In the genomic region with DNA sequence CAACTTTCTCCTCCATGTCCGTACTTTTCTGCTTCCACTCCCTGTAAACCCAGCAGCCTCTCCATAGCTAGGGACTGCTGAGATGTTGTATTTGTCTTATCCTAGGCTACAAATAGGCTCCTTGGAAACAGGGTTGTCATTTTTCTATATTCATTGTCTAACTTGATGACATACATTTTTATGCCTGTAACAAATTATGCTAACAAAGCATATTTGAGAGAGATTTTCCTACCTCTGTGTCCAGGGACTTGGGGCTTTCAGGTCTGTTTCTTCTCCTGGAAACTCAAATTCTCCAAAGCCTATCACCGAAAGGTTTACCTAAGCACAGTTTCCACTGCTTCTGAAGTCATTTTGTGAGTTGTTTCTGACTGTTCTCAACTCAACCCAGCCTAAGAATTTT, we compare ENCODE assay signal across 21 cellular contexts.
DNase-seq lines count a peak whose midpoint lies in the region; ATAC-seq, FAIRE-seq and TF ChIP-seq lines count a peak whose summit lies in the region.
"Had no signal": no experiment of that assay in that cellular context is flagged by ENCODE, and none has a peak within 500 bp of the region (broad histone marks: within the 10 kb centered on the region; RNA-seq: fewer than 3 reads in every experiment).

No MANE protein-coding gene starts in this region.

- no peak overlapping the region for H2BK20ac ChIP-seq in H9 (ENCODE audit: low read depth, low read length, poor library complexity, severe bottlenecking)

- intact Hi-C loops in HepG2 (cut with micrococcal nuclease; ENCODE audit: unreplicated experiment) (no loop called here), right lobe of liver (cut with DNase I) (no loop called here), K562 (cut with micrococcal nuclease) (no loop called here)

- H3K4me3 ChIP-seq in HepG2 (replicated peaks in 1 of 3; ENCODE audit: insufficient read depth in 1 of 3, low read depth in 2 of 3, low read length in 3 of 3) (no peak overlapping the region), right lobe of liver (no peak overlapping the region), K562 (no peak overlapping the region)
- H3K4me3 ChIP-seq: BLaER1 had no signal

- TF ChIP-seq POLR2A in HepG2 (IDR thresholded peaks at IDR 0.05; ENCODE audit: insufficient read depth in 1 of 2, low read depth in 2 of 2, low read length in 2 of 2) (no peak), right lobe of liver (IDR thresholded peaks at IDR 0.05) (no peak), K562 (conservative IDR thresholded peaks at IDR 0.05) (no peak)

- H2AFZ ChIP-seq in HepG2 (ENCODE audit: low read length): no peak overlapping the region
- H2AFZ ChIP-seq in H9 (ENCODE audit: low read length): no peak overlapping the region
- no peak overlapping the region for H2AFZ ChIP-seq in K562 (ENCODE audit: low read depth, low read length)

- BruUV-seq in HepG2 (replicated peaks; lab: Mats Ljungman, UMichigan) (no TSS peak), K562 (replicated peaks; lab: Mats Ljungman, UMichigan) (no TSS peak)

- no peaks in the 10 kb centered on the region for H3K79me1 ChIP-seq in H9 (ENCODE audit: insufficient read depth, low read depth, low read length, poor library complexity, severe bottlenecking)

- TF ChIP-seq EP300 in HepG2 (IDR thresholded peaks at IDR 0.05; ENCODE audit: low read depth in 2 of 2, low read length in 2 of 2): no peak
- TF ChIP-seq EP300 in HepG2 (CRISPR knock-in tag; IDR thresholded peaks at IDR 0.05; ENCODE audit: borderline replicate concordance): no peak
- TF ChIP-seq EP300 in K562 (IDR thresholded peaks at IDR 0.05; ENCODE audit: low read length): no peak

- in situ Hi-C loops in HepG2 (cut with HindIII; ENCODE audit: extremely low pct_ligation_motif_present, low pct_unique_long_range_greater_than_20kb) (no loop called here), K562 (cut with MboI) (no loop called here)

- H2AK5ac ChIP-seq in H9 (ENCODE audit: insufficient read length, low read length): no peak overlapping the region

- CTCF ChIA-PET in HepG2 (lab: Yijun Ruan, JAX; ENCODE audit: low intra/inter-chr PET ratio, low total read pairs): no interaction called here
- CTCF ChIA-PET in K562 (lab: Yijun Ruan, JAX; ENCODE audit: low intra/inter-chr PET ratio): no interaction called here

- H3K4me2 ChIP-seq in HepG2 (ENCODE audit: low read depth, low read length) (no peak overlapping the region), H9 (ENCODE audit: insufficient read depth, insufficient read length, low read length) (no peak overlapping the region), K562 (ENCODE audit: insufficient read depth, low read length) (no peak overlapping the region)
- H3K4me2 ChIP-seq: BLaER1 had no signal

- H3K9me1 ChIP-seq in K562 (ENCODE audit: control insufficient read depth, insufficient read depth, low read length): no peaks in the 10 kb centered on the region

- DNase-seq in HepG2 (ENCODE audit: low spot score) (no peak), right lobe of liver (no peak), H9 (no peak), K562 (ENCODE audit: extremely low read depth in 1 of 4, low spot score in 3 of 4) (no peak), left lobe of liver (ENCODE audit: low spot score) (no peak), NCI-H446 treated with DMSO at 0.1 percent for 48 hours (lab: John Stamatoyannopoulos, UW) (no peak)
- DNase-seq: ACHN; BE2C; C1 segment of cervical spinal cord; CD4-positive, alpha-beta memory T cell; CD4-positive, CD25-positive, alpha-beta regulatory T cell; CD8-positive, alpha-beta memory T cell; COR-L47; DMS79 treated with DMSO at 0.1 percent for 48 hours; GF-D8 had no signal

- H3K36me3 Mint-ChIP-seq in H9 (ENCODE audit: insufficient read depth in 1 of 3, low read depth in 3 of 3): no peaks in the 10 kb centered on the region
- H3K36me3 Mint-ChIP-seq: CD14-positive monocyte; CD4-positive, alpha-beta memory T cell; CD4-positive, CD25-positive, alpha-beta regulatory T cell had no signal

- no peak overlapping the region for H2BK5ac ChIP-seq in H9 (ENCODE audit: insufficient read length, low read length)

- TF ChIP-seq CTCF in HepG2 (CRISPR knock-in tag; IDR thresholded peaks at IDR 0.05) (no peak), right lobe of liver (IDR thresholded peaks at IDR 0.05) (no peak), H9 (conservative IDR thresholded peaks at IDR 0.05) (no peak), K562 (IDR thresholded peaks at IDR 0.05 in 2 of 3, conservative IDR thresholded peaks at IDR 0.05 in 1 of 3; ENCODE audit: insufficient read depth in 2 of 3, low read depth in 1 of 3, low read length in 3 of 3) (no peak)

- H3K14ac ChIP-seq in H9 (ENCODE audit: insufficient read depth, low read length): no peak overlapping the region

- FAIRE-seq in HepG2 (lab: Jason Lieb, UNC): no peak
- FAIRE-seq in K562 (lab: Jason Lieb, UNC): no peak
- FAIRE-seq: G401.6, GM12891, GM19239 had no signal

- H3K27ac ChIP-seq in HepG2 (ENCODE audit: extremely low read length, insufficient read depth, low read length): no peak overlapping the region
- H3K27ac ChIP-seq in right lobe of liver: no peak overlapping the region
- H3K27ac ChIP-seq in H9 (ENCODE audit: insufficient read length, low read depth, low read length): no peak overlapping the region
- no peak overlapping the region for H3K27ac ChIP-seq in K562 (ENCODE audit: extremely low read depth, low read depth, low read length)
- H3K27ac ChIP-seq: 22Rv1, BLaER1 had no signal

- H3K23me2 ChIP-seq in H9 (ENCODE audit: insufficient read length, low read depth, low read length, poor library complexity, severe bottlenecking): no peaks in the 10 kb centered on the region

- TF ChIP-seq RAD21 in HepG2 (CRISPR knock-in tag; IDR thresholded peaks at IDR 0.05) (no peak), K562 (CRISPR knock-in tag; conservative IDR thresholded peaks at IDR 0.05 in 1 of 2, IDR thresholded peaks at IDR 0.05 in 1 of 2) (no peak)

- POLR2A ChIA-PET in HepG2 (lab: Yijun Ruan, JAX): no interaction called here
- POLR2A ChIA-PET in K562 (lab: Yijun Ruan, JAX): no interaction called here

- H2BK15ac ChIP-seq in H9 (ENCODE audit: low read depth, low read length): no peak overlapping the region

- no peak overlapping the region for H4K8ac ChIP-seq in H9 (replicated peaks; ENCODE audit: insufficient read length, low read depth, low read length)

- H3K79me2 ChIP-seq in HepG2 (ENCODE audit: insufficient read depth, low read length) (no peaks in the 10 kb centered on the region), H9 (ENCODE audit: insufficient read depth, low read length) (no peaks in the 10 kb centered on the region), K562 (ENCODE audit: control insufficient read depth, insufficient read depth, low read length) (no peaks in the 10 kb centered on the region)

- H4K20me1 ChIP-seq in HepG2 (ENCODE audit: insufficient read depth, low read length) (no peaks in the 10 kb centered on the region), H9 (ENCODE audit: control insufficient read depth, insufficient read depth, insufficient read length) (no peaks in the 10 kb centered on the region), K562 (replicated peaks; ENCODE audit: control insufficient read depth, insufficient read depth, low read length) (no peaks in the 10 kb centered on the region)
- H4K20me1 ChIP-seq: BLaER1 had no signal

- ATAC-seq in HepG2 (no peak), right lobe of liver (no peak), K562 (no peak), left lobe of liver (no peak)

- H3K27me3 Mint-ChIP-seq in H9 (ENCODE audit: low read depth): no peaks in the 10 kb centered on the region

- no peaks in the 10 kb centered on the region for H3K9me3 ChIP-seq in HepG2 (ENCODE audit: low read length)
- no peaks in the 10 kb centered on the region for H3K9me3 ChIP-seq in right lobe of liver
- H3K9me3 ChIP-seq in H9 (ENCODE audit: control insufficient read depth, low read depth, low read length): no peaks in the 10 kb centered on the region
- H3K9me3 ChIP-seq in K562 (replicated peaks; ENCODE audit: control insufficient read depth, insufficient read depth, low read depth, low read length): no peaks in the 10 kb centered on the region
- H3K9me3 ChIP-seq: BE2C, BLaER1 had no signal

- H3T11ph ChIP-seq in H9 (ENCODE audit: low read length): no peak overlapping the region

- no peak overlapping the region for H2BK12ac ChIP-seq in H9 (ENCODE audit: insufficient read length, low read depth, low read length)

- no peak overlapping the region for H3K18ac ChIP-seq in H9 (ENCODE audit: insufficient read length, low read depth, low read length)

- H3K27me3 ChIP-seq in HepG2 (ENCODE audit: control insufficient read depth in 1 of 2, insufficient read depth in 2 of 2, low read length in 2 of 2): no peaks in the 10 kb centered on the region
- no peaks in the 10 kb centered on the region for H3K27me3 ChIP-seq in right lobe of liver
- H3K27me3 ChIP-seq in H9 (ENCODE audit: insufficient read depth, low read length): no peaks in the 10 kb centered on the region
- no peaks in the 10 kb centered on the region for H3K27me3 ChIP-seq in K562 (ENCODE audit: control insufficient read depth in 2 of 2, insufficient read depth in 2 of 2, low read length in 2 of 2)
- H3K27me3 ChIP-seq: BE2C, BLaER1 had no signal

- peak overlapping the region in 2 of 3 experiments; percentile 36 to 77; a peak in 1 of 7 replicates for H3K27ac Mint-ChIP-seq in H9
- H3K27ac Mint-ChIP-seq: CD4-positive, alpha-beta memory T cell; CD8-positive, alpha-beta memory T cell had no signal

- H3K36me3 ChIP-seq in HepG2 (replicated peaks in 1 of 2; ENCODE audit: control insufficient read depth in 1 of 2, insufficient read depth in 2 of 2, low read length in 2 of 2) (no peaks in the 10 kb centered on the region), right lobe of liver (no peaks in the 10 kb centered on the region), K562 (ENCODE audit: control insufficient read depth, insufficient read depth, low read length) (no peaks in the 10 kb centered on the region)
- H3K36me3 ChIP-seq: BE2C, BLaER1 had no signal

- H3K4me1 ChIP-seq in HepG2 (ENCODE audit: insufficient read depth, low read length): no peaks in the 10 kb centered on the region
- H3K4me1 ChIP-seq in right lobe of liver: no peaks in the 10 kb centered on the region
- H3K4me1 ChIP-seq in H9 (ENCODE audit: insufficient read depth, low read length): no peaks in the 10 kb centered on the region
- no peaks in the 10 kb centered on the region for H3K4me1 ChIP-seq in K562 (replicated peaks in 1 of 2; ENCODE audit: control insufficient read depth in 2 of 2, insufficient read depth in 2 of 2, low read length in 2 of 2)
- H3K4me1 ChIP-seq: BE2C had no signal

- H3K4me1 Mint-ChIP-seq in H9: no peaks in the 10 kb centered on the region
- H3K4me1 Mint-ChIP-seq: CD4-positive, alpha-beta memory T cell; CD4-positive, CD25-positive, alpha-beta regulatory T cell; CD8-positive, alpha-beta memory T cell had no signal

- H3K9me3 Mint-ChIP-seq in H9: no peaks in the 10 kb centered on the region
- H3K9me3 Mint-ChIP-seq: CD14-positive monocyte; CD4-positive, alpha-beta memory T cell; CD8-positive, alpha-beta memory T cell had no signal

- no peak overlapping the region for H4K91ac ChIP-seq in H9 (ENCODE audit: insufficient read length, low read depth, low read length)

- H3K56ac ChIP-seq in H9 (ENCODE audit: insufficient read length, low read depth, low read length): no peak overlapping the region

- H3K9ac ChIP-seq in HepG2 (ENCODE audit: insufficient read depth, low read depth, low read length) (no peak overlapping the region), H9 (ENCODE audit: extremely low read depth, insufficient read length, low read length) (no peak overlapping the region), K562 (ENCODE audit: insufficient read depth in 1 of 2, low read depth in 2 of 2, low read length in 2 of 2) (no peak overlapping the region)
- H3K9ac ChIP-seq: BLaER1 had no signal

- no peak overlapping the region for H2BK120ac ChIP-seq in H9 (ENCODE audit: low read depth, low read length, poor library complexity, severe bottlenecking)

- WGBS in HepG2 (ENCODE audit: low lambda C conversion rate): 92% methylated on average over 2 of the region's 2 CpGs
- WGBS in right lobe of liver (ENCODE audit: insufficient coverage, low coverage, low lambda C conversion rate, missing lambda C conversion rate): 92% methylated on average over 2 of the region's 2 CpGs
- no CpG with 5 or more reads among the region's 2 CpGs for WGBS in H9 (ENCODE audit: extremely low coverage, insufficient read length, low lambda C conversion rate)
- WGBS in K562 (ENCODE audit: insufficient coverage, low coverage, missing lambda C conversion rate): 7% methylated on average over 2 of the region's 2 CpGs

- H4K5ac ChIP-seq in H9 (ENCODE audit: insufficient read length, low read depth, low read length): no peak overlapping the region

- no peak overlapping the region for H3K23ac ChIP-seq in H9 (ENCODE audit: insufficient read length, low read depth, low read length)

- no peak overlapping the region for H3K4ac ChIP-seq in H9 (ENCODE audit: low read depth, low read length)

- no peak overlapping the region for H3K4me3 Mint-ChIP-seq in H9
- H3K4me3 Mint-ChIP-seq: CD14-positive monocyte; CD4-positive, alpha-beta memory T cell; CD4-positive, CD25-positive, alpha-beta regulatory T cell; CD8-positive, alpha-beta memory T cell had no signal
